In genomic region chr6:26033132-26033941, GRCh38 we compare ENCODE assay signal across 1 cellular context.
TF ChIP-seq lines count a peak whose summit lies in the region.

No MANE protein-coding gene starts in this region.

TF ChIP-seq in K562, 482 proteins besides CTCF, POLR2A, EP300 and RAD21 (continued from another document):
- no peak for TF ChIP-seq SNRNP70 (optimal IDR thresholded peaks at IDR 0.05; ENCODE audit: low read depth, low read length)
- TF ChIP-seq ZKSCAN3 (CRISPR knock-in tag; IDR thresholded peaks at IDR 0.05) = no peak
- TF ChIP-seq TCFL5 (CRISPR knock-in tag; conservative IDR thresholded peaks at IDR 0.05) = no peak
- peak; percentile 96 for TF ChIP-seq SUPT5H (IDR thresholded peaks at IDR 0.05)
- no peak for TF ChIP-seq MCM7 (IDR thresholded peaks at IDR 0.05)
- no peak for TF ChIP-seq ELK1 (CRISPR knock-in tag; IDR thresholded peaks at IDR 0.05)
- no peak for TF ChIP-seq FOXA1 (IDR thresholded peaks at IDR 0.05; ENCODE audit: borderline replicate concordance)
- no peak for TF ChIP-seq KDM4B (IDR thresholded peaks at IDR 0.05; ENCODE audit: borderline replicate concordance in 2 of 2, low read depth in 1 of 2)
- no peak for TF ChIP-seq POLR2AphosphoS2 (IDR thresholded peaks at IDR 0.05; ENCODE audit: low read length)
- TF ChIP-seq CGGBP1 (CRISPR knock-in tag; IDR thresholded peaks at IDR 0.05) = peak; percentile 84; the same call in 1 of the 2 replicates
- no peak for TF ChIP-seq ZNF512 (tag; IDR thresholded peaks at IDR 0.05)
- no peak for TF ChIP-seq ZNF592 (IDR thresholded peaks at IDR 0.05)
- no peak for TF ChIP-seq ETV6 (IDR thresholded peaks at IDR 0.05; ENCODE audit: borderline replicate concordance in 1 of 2, low read depth in 2 of 2, low read length in 1 of 2)
- 0 out of 2 replicates have a peak, but pooled peaks have one; percentile 13 for TF ChIP-seq ETV6 (CRISPR knock-in tag; IDR thresholded peaks at IDR 0.05; ENCODE audit: borderline replicate concordance)
- TF ChIP-seq ZFP30 (CRISPR knock-in tag; IDR thresholded peaks at IDR 0.05; ENCODE audit: borderline replicate concordance) = no peak
- no peak for TF ChIP-seq TBL1XR1 (IDR thresholded peaks at IDR 0.05; ENCODE audit: low read length in 2 of 2)
- TF ChIP-seq THRB (CRISPR knock-in tag; conservative IDR thresholded peaks at IDR 0.05) = peak; percentile 35; the same call in 1 of the 2 replicates
- TF ChIP-seq MED1 (CRISPR knock-in tag; IDR thresholded peaks at IDR 0.05; ENCODE audit: borderline replicate concordance) = peak; percentile 96; the same call in 1 of the 2 replicates
- no peak for TF ChIP-seq EGR1 (conservative IDR thresholded peaks at IDR 0.05)
- no peak for TF ChIP-seq ZNF699 (CRISPR knock-in tag; IDR thresholded peaks at IDR 0.05; ENCODE audit: insufficient replicate concordance)
- TF ChIP-seq ZBTB17 (CRISPR knock-in tag; IDR thresholded peaks at IDR 0.05) = peak; percentile 57
- no peak for TF ChIP-seq SAP30 (IDR thresholded peaks at IDR 0.05; ENCODE audit: borderline replicate concordance, insufficient read depth, low read depth, low read length, poor library complexity, severe bottlenecking)
- TF ChIP-seq HOXB6 (CRISPR knock-in tag; IDR thresholded peaks at IDR 0.05; ENCODE audit: borderline replicate concordance) = no peak
- peak; percentile 90 for TF ChIP-seq ZKSCAN1 (IDR thresholded peaks at IDR 0.05; ENCODE audit: low read depth, low read length)
- 0 out of 2 replicates have a peak, but pooled peaks have one; percentile 28 for TF ChIP-seq ZBTB12 (CRISPR knock-in tag; IDR thresholded peaks at IDR 0.05)
- peak; percentile 100 for TF ChIP-seq MTA3 (IDR thresholded peaks at IDR 0.05; ENCODE audit: borderline replicate concordance)
- TF ChIP-seq BRD9 (IDR thresholded peaks at IDR 0.05; ENCODE audit: low read depth, partially characterized antibody) = no peak
- TF ChIP-seq KLF16 (IDR thresholded peaks at IDR 0.05) = no peak
- no peak for TF ChIP-seq ETS2 (tag; IDR thresholded peaks at IDR 0.05; ENCODE audit: borderline replicate concordance, poor library complexity, severe bottlenecking)
- peak; percentile 21 to 73; a peak in 2 of 4 replicates for TF ChIP-seq TEAD1 (CRISPR knock-in tag; IDR thresholded peaks at IDR 0.05)
- peak; percentile 60; the same call in 1 of the 2 replicates for TF ChIP-seq KAT7 (CRISPR knock-in tag; IDR thresholded peaks at IDR 0.05; ENCODE audit: borderline replicate concordance)
- peak; percentile 81 for TF ChIP-seq CREM (IDR thresholded peaks at IDR 0.05; ENCODE audit: low read depth)
- TF ChIP-seq PML (IDR thresholded peaks at IDR 0.05; ENCODE audit: low read length) = peak; percentile 81
- no peak for TF ChIP-seq CCAR2 (IDR thresholded peaks at IDR 0.05; ENCODE audit: low read depth, low read length)
- TF ChIP-seq NR0B1 (IDR thresholded peaks at IDR 0.05; ENCODE audit: partially characterized antibody) = no peak
- no peak for TF ChIP-seq SREBF1 (IDR thresholded peaks at IDR 0.05; ENCODE audit: borderline replicate concordance, low read depth, low read length)
- TF ChIP-seq IFI16 (CRISPR knock-in tag; IDR thresholded peaks at IDR 0.05) = no peak
- no peak for TF ChIP-seq HES1 (IDR thresholded peaks at IDR 0.05; ENCODE audit: low read depth)
- peak; percentile 35; the same call in 1 of the 2 replicates for TF ChIP-seq ZSCAN32 (CRISPR knock-in tag; IDR thresholded peaks at IDR 0.05)
- TF ChIP-seq TFAM (CRISPR knock-in tag; conservative IDR thresholded peaks at IDR 0.05) = no peak
- TF ChIP-seq LARP7 (IDR thresholded peaks at IDR 0.05) = no peak
- TF ChIP-seq ZNF77 (CRISPR knock-in tag; IDR thresholded peaks at IDR 0.05) = no peak
- TF ChIP-seq, protein P1, sequence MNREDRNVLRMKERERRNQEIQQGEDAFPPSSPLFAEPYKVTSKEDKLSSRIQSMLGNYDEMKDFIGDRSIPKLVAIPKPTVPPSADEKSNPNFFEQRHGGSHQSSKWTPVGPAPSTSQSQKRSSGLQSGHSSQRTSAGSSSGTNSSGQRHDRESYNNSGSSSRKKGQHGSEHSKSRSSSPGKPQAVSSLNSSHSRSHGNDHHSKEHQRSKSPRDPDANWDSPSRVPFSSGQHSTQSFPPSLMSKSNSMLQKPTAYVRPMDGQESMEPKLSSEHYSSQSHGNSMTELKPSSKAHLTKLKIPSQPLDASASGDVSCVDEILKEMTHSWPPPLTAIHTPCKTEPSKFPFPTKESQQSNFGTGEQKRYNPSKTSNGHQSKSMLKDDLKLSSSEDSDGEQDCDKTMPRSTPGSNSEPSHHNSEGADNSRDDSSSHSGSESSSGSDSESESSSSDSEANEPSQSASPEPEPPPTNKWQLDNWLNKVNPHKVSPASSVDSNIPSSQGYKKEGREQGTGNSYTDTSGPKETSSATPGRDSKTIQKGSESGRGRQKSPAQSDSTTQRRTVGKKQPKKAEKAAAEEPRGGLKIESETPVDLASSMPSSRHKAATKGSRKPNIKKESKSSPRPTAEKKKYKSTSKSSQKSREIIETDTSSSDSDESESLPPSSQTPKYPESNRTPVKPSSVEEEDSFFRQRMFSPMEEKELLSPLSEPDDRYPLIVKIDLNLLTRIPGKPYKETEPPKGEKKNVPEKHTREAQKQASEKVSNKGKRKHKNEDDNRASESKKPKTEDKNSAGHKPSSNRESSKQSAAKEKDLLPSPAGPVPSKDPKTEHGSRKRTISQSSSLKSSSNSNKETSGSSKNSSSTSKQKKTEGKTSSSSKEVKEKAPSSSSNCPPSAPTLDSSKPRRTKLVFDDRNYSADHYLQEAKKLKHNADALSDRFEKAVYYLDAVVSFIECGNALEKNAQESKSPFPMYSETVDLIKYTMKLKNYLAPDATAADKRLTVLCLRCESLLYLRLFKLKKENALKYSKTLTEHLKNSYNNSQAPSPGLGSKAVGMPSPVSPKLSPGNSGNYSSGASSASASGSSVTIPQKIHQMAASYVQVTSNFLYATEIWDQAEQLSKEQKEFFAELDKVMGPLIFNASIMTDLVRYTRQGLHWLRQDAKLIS (CRISPR knock-in tag; IDR thresholded peaks at IDR 0.05) = peak; percentile 99
- TF ChIP-seq ZNF212 (CRISPR knock-in tag; IDR thresholded peaks at IDR 0.05) = 0 out of 2 replicates have a peak, but pooled peaks have one; percentile 64
- no peak for TF ChIP-seq ZNF655 (CRISPR knock-in tag; IDR thresholded peaks at IDR 0.05)
- TF ChIP-seq CBX2 (IDR thresholded peaks at IDR 0.05; ENCODE audit: insufficient read depth, low read length, poor library complexity, severe bottlenecking) = no peak
- peak; percentile 99 for TF ChIP-seq NFRKB (IDR thresholded peaks at IDR 0.05; ENCODE audit: low read depth)
- no peak for TF ChIP-seq ZNF140 (CRISPR knock-in tag; IDR thresholded peaks at IDR 0.05)
- TF ChIP-seq NR3C1 (CRISPR knock-in tag; IDR thresholded peaks at IDR 0.05) = no peak
